In genomic region chr20:21509597-21510331, GRCh38 we compare ENCODE assay signal across 9 cellular contexts.
A peak's percentile ranks its signal among the peaks of the same experiment; 100 is the strongest.
DNase-seq lines count a peak whose midpoint lies in the region; ATAC-seq and TF ChIP-seq lines count a peak whose summit lies in the region.
"Had no signal": no experiment of that assay in that cellular context is flagged by ENCODE, and none has a peak within 500 bp of the region (broad histone marks: within the 10 kb centered on the region; RNA-seq: fewer than 3 reads in every experiment).

No MANE protein-coding gene starts in this region.

- H3K4me1 ChIP-seq in HAP-1, result peaks cover 9% of the 10 kb centered on the region
- peaks cover 42% of the 10 kb centered on the region for H3K4me1 ChIP-seq in muscle layer of colon (ENCODE audit: insufficient read depth, low read length)

- no peak for ATAC-seq in HG02610 (IDR thresholded peaks at IDR 0.05; ENCODE audit: unreplicated experiment)
- ATAC-seq in HG03039 (IDR thresholded peaks at IDR 0.05; ENCODE audit: unreplicated experiment), result no peak
- ATAC-seq: mucosa of descending colon had no signal

- H3K27ac ChIP-seq in muscle layer of colon (ENCODE audit: low read depth, low read length), result no peak overlapping the region

- H3K36me3 ChIP-seq in HAP-1 (replicated peaks) (peaks cover 15% of the 10 kb centered on the region), muscle layer of colon (ENCODE audit: insufficient read depth, low read length) (no peaks in the 10 kb centered on the region)

- no peaks in the 10 kb centered on the region for H3K9me3 ChIP-seq in HAP-1
- no peaks in the 10 kb centered on the region for H3K9me3 ChIP-seq in muscle layer of colon (ENCODE audit: low read length)
- H3K9me3 ChIP-seq: mucosa of descending colon had no signal

- no peaks in the 10 kb centered on the region for H3K27me3 ChIP-seq in HAP-1 (ENCODE audit: low read depth)
- H3K27me3 ChIP-seq in muscle layer of colon (ENCODE audit: control insufficient read depth in 1 of 2, insufficient read depth in 2 of 2, low read length in 2 of 2), result peaks cover 65 to 93% of the 10 kb centered on the region in 2 donors

- H3K9ac ChIP-seq in muscle layer of colon (ENCODE audit: low read length), result no peak overlapping the region

- TF ChIP-seq CTCF in cardiac fibroblast (IDR thresholded peaks at IDR 0.05; ENCODE audit: low read depth, low read length), result peak; percentile 15

- in situ Hi-C loops in HAP-1 (cut with MboI; ENCODE audit: low sequenced_read_pairs), result loop anchor here (5.0 to 25.0 kb wide), 2 partner anchors 63 to 1853 kb away; partner anchors contain the start of genes GZF1 and NXT1

- H3K4me3 ChIP-seq in HAP-1 (peak overlapping the region; percentile 61), cardiac fibroblast (replicated peaks in 1 of 2; ENCODE audit: low read depth in 2 of 2, low read length in 2 of 2) (peak overlapping the region; percentile 7 to 32), muscle layer of colon (ENCODE audit: low read depth in 1 of 2, low read length in 2 of 2) (peak overlapping the region; percentile 26 to 43)
- H3K4me3 ChIP-seq: mucosa of descending colon had no signal

- DNase-seq in AG08396 (ENCODE audit: low spot score), result peak; percentile 68
- DNase-seq in HAP-1 (ENCODE audit: low spot score in 2 of 2), result peak in 1 of 2 experiments; percentile 74
- peak; percentile 37 to 40 for DNase-seq in cardiac fibroblast (ENCODE audit: low read depth in 2 of 2)
- DNase-seq in NCI-H1048 (lab: John Stamatoyannopoulos, UW), result no peak
- no peak for DNase-seq in SKM-1 treated with dmso at 0.1 percent for 144 hours (lab: John Stamatoyannopoulos, UW; ENCODE audit: unreplicated experiment)
- DNase-seq: mucosa of descending colon had no signal

Comparison
In these comparisons a context has a peak if more than half of its experiments do, and no peak if none do; other contexts are left out.
1. DNase-seq: peak in AG08396 (single experiment) and cardiac fibroblast (2 of 2); none in NCI-H1048 (single experiment) and SKM-1 treated with dmso at 0.1 percent for 144 hours (single experiment).
2. Peak in every context shown above with its lines, with median percentiles within 50 percentile points of each other: H3K4me3 ChIP-seq.